Comparison of ENCODE assay signal across 9 cellular contexts in genomic region chr15:64571857-64572291, GRCh38.
DNase-seq lines count a peak whose midpoint lies in the region; ATAC-seq lines count a peak whose summit lies in the region.
"Had no signal": no experiment of that assay in that cellular context is flagged by ENCODE, and none has a peak within 500 bp of the region (broad histone marks: within the 10 kb centered on the region; RNA-seq: fewer than 3 reads in every experiment).

No MANE protein-coding gene starts in this region.

- CTCF ChIA-PET in activated CD4-positive, alpha-beta T cell treated with anti-CD3 and anti-CD28 coated beads, Interleukin-2, amount 10 ng/mL, durations not matched to agents 7 days and 5 days (lab: Charles Lee) = no interaction called here

- POLR2A ChIA-PET in activated CD4-positive, alpha-beta T cell treated with anti-CD3 and anti-CD28 coated beads, Interleukin-2, amount 10 ng/mL, durations not matched to agents 7 days and 5 days (lab: Charles Lee) = no interaction called here

- ATAC-seq in HG03159 (IDR thresholded peaks at IDR 0.05; ENCODE audit: unreplicated experiment) = peak; percentile 51
- no peak for ATAC-seq in activated T-helper 17 cell treated with anti-CD3 and anti-CD28 coated beads, Interleukin-2, amount 50 U/mL, for 72 hours (replicated peaks)
- ATAC-seq in stimulated activated naive B cell treated with anti-CD40 and anti-IgM and Interleukin-4, amounts not matched to agents 10 μg/mL and 1 μg/mL and 100 μg/mL, for 72 hours (replicated peaks) = peak; percentile 86 to 93
- no peak for ATAC-seq in HG02884 (IDR thresholded peaks at IDR 0.05; ENCODE audit: unreplicated experiment)

- H3K36me3 Mint-ChIP-seq in activated CD4-positive, alpha-beta T cell treated with anti-CD3 and anti-CD28 coated beads, Interleukin-2, amount 10 ng/mL, durations not matched to agents 7 days and 5 days (ENCODE audit: low read depth) = peaks cover 28% of the 10 kb centered on the region
- peaks cover 7% of the 10 kb centered on the region for H3K36me3 Mint-ChIP-seq in activated T-helper 17 cell treated with anti-CD3 and anti-CD28 coated beads, Interleukin-2, amount 50 U/mL, for 72 hours (ENCODE audit: low read depth)
- peaks cover 2 to 15% of the 10 kb centered on the region in 2 donors for H3K36me3 Mint-ChIP-seq in stimulated activated naive B cell treated with anti-CD40 and anti-IgM and Interleukin-4, amounts not matched to agents 10 μg/mL and 1 μg/mL and 100 μg/mL, for 72 hours

- H3K27ac Mint-ChIP-seq in activated CD4-positive, alpha-beta T cell treated with anti-CD3 and anti-CD28 coated beads, Interleukin-2, amount 10 ng/mL, durations not matched to agents 7 days and 5 days = peak overlapping the region; percentile 76
- peak overlapping the region; percentile 68 for H3K27ac Mint-ChIP-seq in activated T-helper 17 cell treated with anti-CD3 and anti-CD28 coated beads, Interleukin-2, amount 50 U/mL, for 72 hours
- peak overlapping the region; percentile 82 for H3K27ac Mint-ChIP-seq in stimulated activated naive B cell treated with anti-CD40 and anti-IgM and Interleukin-4, amounts not matched to agents 10 μg/mL and 1 μg/mL and 100 μg/mL, for 72 hours

- no peaks in the 10 kb centered on the region for H3K27me3 Mint-ChIP-seq in activated CD4-positive, alpha-beta T cell treated with anti-CD3 and anti-CD28 coated beads, Interleukin-2, amount 10 ng/mL, durations not matched to agents 7 days and 5 days
- no peaks in the 10 kb centered on the region for H3K27me3 Mint-ChIP-seq in activated T-helper 17 cell treated with anti-CD3 and anti-CD28 coated beads, Interleukin-2, amount 50 U/mL, for 72 hours
- H3K27me3 Mint-ChIP-seq in stimulated activated naive B cell treated with anti-CD40 and anti-IgM and Interleukin-4, amounts not matched to agents 10 μg/mL and 1 μg/mL and 100 μg/mL, for 72 hours = no peaks in the 10 kb centered on the region

- no peak overlapping the region for H3K4me3 Mint-ChIP-seq in activated CD4-positive, alpha-beta T cell treated with anti-CD3 and anti-CD28 coated beads, Interleukin-2, amount 10 ng/mL, durations not matched to agents 7 days and 5 days
- H3K4me3 Mint-ChIP-seq in activated T-helper 17 cell treated with anti-CD3 and anti-CD28 coated beads, Interleukin-2, amount 50 U/mL, for 72 hours = no peak overlapping the region
- no peak overlapping the region for H3K4me3 Mint-ChIP-seq in stimulated activated naive B cell treated with anti-CD40 and anti-IgM and Interleukin-4, amounts not matched to agents 10 μg/mL and 1 μg/mL and 100 μg/mL, for 72 hours

- H3K9me3 Mint-ChIP-seq in activated CD4-positive, alpha-beta T cell treated with anti-CD3 and anti-CD28 coated beads, Interleukin-2, amount 10 ng/mL, durations not matched to agents 7 days and 5 days = no peaks in the 10 kb centered on the region
- no peaks in the 10 kb centered on the region for H3K9me3 Mint-ChIP-seq in activated T-helper 17 cell treated with anti-CD3 and anti-CD28 coated beads, Interleukin-2, amount 50 U/mL, for 72 hours
- no peaks in the 10 kb centered on the region for H3K9me3 Mint-ChIP-seq in stimulated activated naive B cell treated with anti-CD40 and anti-IgM and Interleukin-4, amounts not matched to agents 10 μg/mL and 1 μg/mL and 100 μg/mL, for 72 hours

- DNase-seq in activated CD4-positive, alpha-beta T cell treated with anti-CD3 and anti-CD28 coated beads, Interleukin-2, amount 10 ng/mL, durations not matched to agents 7 days and 5 days = no peak
- no peak for DNase-seq in activated CD4-positive, alpha-beta T cell treated with anti-CD3 and anti-CD28 coated beads for 48 hours
- peak; percentile 36 for DNase-seq in stimulated activated naive B cell treated with anti-CD40 and anti-IgM and Interleukin-4, amounts not matched to agents 10 μg/mL and 1 μg/mL and 100 μg/mL, for 72 hours
- no peak for DNase-seq in hepatic stellate cell (ENCODE audit: low spot score)
- no peak for DNase-seq in iPS-NIHi11 (ENCODE audit: low spot score)
- DNase-seq: BE2C had no signal

- H3K4me1 Mint-ChIP-seq in activated CD4-positive, alpha-beta T cell treated with anti-CD3 and anti-CD28 coated beads, Interleukin-2, amount 10 ng/mL, durations not matched to agents 7 days and 5 days = peaks cover 51% of the 10 kb centered on the region
- peaks cover 51% of the 10 kb centered on the region for H3K4me1 Mint-ChIP-seq in activated T-helper 17 cell treated with anti-CD3 and anti-CD28 coated beads, Interleukin-2, amount 50 U/mL, for 72 hours
- peaks cover 45 to 69% of the 10 kb centered on the region in 2 donors for H3K4me1 Mint-ChIP-seq in stimulated activated naive B cell treated with anti-CD40 and anti-IgM and Interleukin-4, amounts not matched to agents 10 μg/mL and 1 μg/mL and 100 μg/mL, for 72 hours

Comparison
In these comparisons a context has a peak if more than half of its experiments do, and no peak if none do; other contexts are left out.
1. ATAC-seq: peak in HG03159 (single experiment) and stimulated activated naive B cell treated with anti-CD40 and anti-IgM and Interleukin-4, amounts not matched to agents 10 μg/mL and 1 μg/mL and 100 μg/mL, for 72 hours (2 of 2); none in activated T-helper 17 cell treated with anti-CD3 and anti-CD28 coated beads, Interleukin-2, amount 50 U/mL, for 72 hours (single experiment) and HG02884 (single experiment).
2. Peak in every context shown above with its lines, with median percentiles within 50 percentile points of each other: H3K27ac Mint-ChIP-seq.